1 cellular context compared by ENCODE assay signal in the genomic region with DNA sequence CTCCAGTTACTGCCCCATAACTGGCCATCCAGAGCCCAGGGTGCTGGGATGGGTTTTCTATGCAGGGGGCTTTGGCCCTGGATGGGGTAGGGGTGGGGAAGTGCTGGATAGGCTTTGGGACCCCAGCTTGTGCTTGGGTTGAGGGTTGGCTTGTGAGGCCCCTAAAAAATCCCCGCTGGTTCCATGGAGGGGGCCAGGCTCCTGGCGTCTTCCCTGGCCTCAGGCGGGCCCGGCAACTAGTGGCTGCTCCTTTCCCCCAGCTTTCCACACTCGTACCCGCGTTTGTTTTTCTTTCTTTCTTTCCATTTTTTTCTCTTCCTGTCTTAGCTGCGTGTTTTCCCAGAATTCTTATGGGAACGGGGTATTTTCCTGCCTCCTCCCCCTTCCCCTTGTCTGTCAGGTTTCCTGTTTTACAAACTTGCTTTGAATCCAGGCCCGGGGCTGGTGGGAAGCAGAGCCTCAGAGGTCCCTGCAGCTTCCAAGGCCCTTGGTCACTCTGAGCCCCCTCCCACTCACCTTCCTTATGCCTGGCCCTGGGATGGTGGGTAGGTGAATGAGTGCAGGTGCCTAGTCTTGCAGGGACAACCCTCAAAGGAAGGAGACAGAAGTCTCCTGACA.
TF ChIP-seq lines count a peak whose summit lies in the region.

No MANE protein-coding gene starts in this region.

TF ChIP-seq in GM23338, 12 proteins besides CTCF, POLR2A, EP300 and RAD21 (continued from another document):
- TF ChIP-seq, protein P1, sequence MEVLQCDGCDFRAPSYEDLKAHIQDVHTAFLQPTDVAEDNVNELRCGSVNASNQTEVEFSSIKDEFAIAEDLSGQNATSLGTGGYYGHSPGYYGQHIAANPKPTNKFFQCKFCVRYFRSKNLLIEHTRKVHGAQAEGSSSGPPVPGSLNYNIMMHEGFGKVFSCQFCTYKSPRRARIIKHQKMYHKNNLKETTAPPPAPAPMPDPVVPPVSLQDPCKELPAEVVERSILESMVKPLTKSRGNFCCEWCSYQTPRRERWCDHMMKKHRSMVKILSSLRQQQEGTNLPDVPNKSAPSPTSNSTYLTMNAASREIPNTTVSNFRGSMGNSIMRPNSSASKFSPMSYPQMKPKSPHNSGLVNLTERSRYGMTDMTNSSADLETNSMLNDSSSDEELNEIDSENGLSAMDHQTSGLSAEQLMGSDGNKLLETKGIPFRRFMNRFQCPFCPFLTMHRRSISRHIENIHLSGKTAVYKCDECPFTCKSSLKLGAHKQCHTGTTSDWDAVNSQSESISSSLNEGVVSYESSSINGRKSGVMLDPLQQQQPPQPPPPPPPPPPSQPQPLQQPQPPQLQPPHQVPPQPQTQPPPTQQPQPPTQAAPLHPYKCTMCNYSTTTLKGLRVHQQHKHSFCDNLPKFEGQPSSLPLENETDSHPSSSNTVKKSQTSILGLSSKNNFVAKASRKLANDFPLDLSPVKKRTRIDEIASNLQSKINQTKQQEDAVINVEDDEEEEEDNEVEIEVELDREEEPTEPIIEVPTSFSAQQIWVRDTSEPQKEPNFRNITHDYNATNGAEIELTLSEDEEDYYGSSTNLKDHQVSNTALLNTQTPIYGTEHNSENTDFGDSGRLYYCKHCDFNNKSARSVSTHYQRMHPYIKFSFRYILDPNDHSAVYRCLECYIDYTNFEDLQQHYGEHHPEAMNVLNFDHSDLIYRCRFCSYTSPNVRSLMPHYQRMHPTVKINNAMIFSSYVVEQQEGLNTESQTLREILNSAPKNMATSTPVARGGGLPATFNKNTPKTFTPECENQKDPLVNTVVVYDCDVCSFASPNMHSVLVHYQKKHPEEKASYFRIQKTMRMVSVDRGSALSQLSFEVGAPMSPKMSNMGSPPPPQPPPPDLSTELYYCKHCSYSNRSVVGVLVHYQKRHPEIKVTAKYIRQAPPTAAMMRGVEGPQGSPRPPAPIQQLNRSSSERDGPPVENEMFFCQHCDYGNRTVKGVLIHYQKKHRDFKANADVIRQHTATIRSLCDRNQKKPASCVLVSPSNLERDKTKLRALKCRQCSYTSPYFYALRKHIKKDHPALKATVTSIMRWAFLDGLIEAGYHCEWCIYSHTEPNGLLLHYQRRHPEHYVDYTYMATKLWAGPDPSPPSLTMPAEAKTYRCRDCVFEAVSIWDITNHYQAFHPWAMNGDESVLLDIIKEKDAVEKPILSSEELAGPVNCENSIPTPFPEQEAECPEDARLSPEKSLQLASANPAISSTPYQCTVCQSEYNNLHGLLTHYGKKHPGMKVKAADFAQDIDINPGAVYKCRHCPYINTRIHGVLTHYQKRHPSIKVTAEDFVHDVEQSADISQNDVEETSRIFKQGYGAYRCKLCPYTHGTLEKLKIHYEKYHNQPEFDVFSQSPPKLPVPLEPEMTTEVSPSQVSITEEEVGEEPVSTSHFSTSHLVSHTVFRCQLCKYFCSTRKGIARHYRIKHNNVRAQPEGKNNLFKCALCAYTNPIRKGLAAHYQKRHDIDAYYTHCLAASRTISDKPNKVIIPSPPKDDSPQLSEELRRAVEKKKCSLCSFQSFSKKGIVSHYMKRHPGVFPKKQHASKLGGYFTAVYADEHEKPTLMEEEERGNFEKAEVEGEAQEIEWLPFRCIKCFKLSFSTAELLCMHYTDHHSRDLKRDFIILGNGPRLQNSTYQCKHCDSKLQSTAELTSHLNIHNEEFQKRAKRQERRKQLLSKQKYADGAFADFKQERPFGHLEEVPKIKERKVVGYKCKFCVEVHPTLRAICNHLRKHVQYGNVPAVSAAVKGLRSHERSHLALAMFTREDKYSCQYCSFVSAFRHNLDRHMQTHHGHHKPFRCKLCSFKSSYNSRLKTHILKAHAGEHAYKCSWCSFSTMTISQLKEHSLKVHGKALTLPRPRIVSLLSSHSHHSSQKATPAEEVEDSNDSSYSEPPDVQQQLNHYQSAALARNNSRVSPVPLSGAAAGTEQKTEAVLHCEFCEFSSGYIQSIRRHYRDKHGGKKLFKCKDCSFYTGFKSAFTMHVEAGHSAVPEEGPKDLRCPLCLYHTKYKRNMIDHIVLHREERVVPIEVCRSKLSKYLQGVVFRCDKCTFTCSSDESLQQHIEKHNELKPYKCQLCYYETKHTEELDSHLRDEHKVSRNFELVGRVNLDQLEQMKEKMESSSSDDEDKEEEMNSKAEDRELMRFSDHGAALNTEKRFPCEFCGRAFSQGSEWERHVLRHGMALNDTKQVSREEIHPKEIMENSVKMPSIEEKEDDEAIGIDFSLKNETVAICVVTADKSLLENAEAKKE (CRISPR knock-in tag; IDR thresholded peaks at IDR 0.05) = no peak
- no peak for TF ChIP-seq CREB1 (CRISPR knock-in tag; IDR thresholded peaks at IDR 0.05; ENCODE audit: low read depth)
- no peak for TF ChIP-seq EZH2phosphoT487 (IDR thresholded peaks at IDR 0.05; ENCODE audit: unreplicated experiment)
- TF ChIP-seq, protein P2, sequence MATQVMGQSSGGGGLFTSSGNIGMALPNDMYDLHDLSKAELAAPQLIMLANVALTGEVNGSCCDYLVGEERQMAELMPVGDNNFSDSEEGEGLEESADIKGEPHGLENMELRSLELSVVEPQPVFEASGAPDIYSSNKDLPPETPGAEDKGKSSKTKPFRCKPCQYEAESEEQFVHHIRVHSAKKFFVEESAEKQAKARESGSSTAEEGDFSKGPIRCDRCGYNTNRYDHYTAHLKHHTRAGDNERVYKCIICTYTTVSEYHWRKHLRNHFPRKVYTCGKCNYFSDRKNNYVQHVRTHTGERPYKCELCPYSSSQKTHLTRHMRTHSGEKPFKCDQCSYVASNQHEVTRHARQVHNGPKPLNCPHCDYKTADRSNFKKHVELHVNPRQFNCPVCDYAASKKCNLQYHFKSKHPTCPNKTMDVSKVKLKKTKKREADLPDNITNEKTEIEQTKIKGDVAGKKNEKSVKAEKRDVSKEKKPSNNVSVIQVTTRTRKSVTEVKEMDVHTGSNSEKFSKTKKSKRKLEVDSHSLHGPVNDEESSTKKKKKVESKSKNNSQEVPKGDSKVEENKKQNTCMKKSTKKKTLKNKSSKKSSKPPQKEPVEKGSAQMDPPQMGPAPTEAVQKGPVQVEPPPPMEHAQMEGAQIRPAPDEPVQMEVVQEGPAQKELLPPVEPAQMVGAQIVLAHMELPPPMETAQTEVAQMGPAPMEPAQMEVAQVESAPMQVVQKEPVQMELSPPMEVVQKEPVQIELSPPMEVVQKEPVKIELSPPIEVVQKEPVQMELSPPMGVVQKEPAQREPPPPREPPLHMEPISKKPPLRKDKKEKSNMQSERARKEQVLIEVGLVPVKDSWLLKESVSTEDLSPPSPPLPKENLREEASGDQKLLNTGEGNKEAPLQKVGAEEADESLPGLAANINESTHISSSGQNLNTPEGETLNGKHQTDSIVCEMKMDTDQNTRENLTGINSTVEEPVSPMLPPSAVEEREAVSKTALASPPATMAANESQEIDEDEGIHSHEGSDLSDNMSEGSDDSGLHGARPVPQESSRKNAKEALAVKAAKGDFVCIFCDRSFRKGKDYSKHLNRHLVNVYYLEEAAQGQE (IDR thresholded peaks at IDR 0.05; ENCODE audit: unreplicated experiment) = no peak
- no peak for TF ChIP-seq NANOG (IDR thresholded peaks at IDR 0.05; ENCODE audit: borderline replicate concordance)
- no peak for TF ChIP-seq STAT1 (IDR thresholded peaks at IDR 0.05; ENCODE audit: unreplicated experiment)
- no peak for TF ChIP-seq POLR2AphosphoS5 (IDR thresholded peaks at IDR 0.05; ENCODE audit: low read depth)
